ENCODE assay signal across 2 cellular contexts in genomic region chr15:77742127-77742526, GRCh38.
TF ChIP-seq lines count a peak whose summit lies in the region.

No MANE protein-coding gene starts in this region.

TF ChIP-seq in HepG2, 621 proteins besides CTCF, POLR2A, EP300 and RAD21:
- TF ChIP-seq NFYB (CRISPR knock-in tag; IDR thresholded peaks at IDR 0.05) (no peak), GPN1 (CRISPR knock-in tag; IDR thresholded peaks at IDR 0.05; ENCODE audit: borderline replicate concordance) (no peak), PLRG1 (conservative IDR thresholded peaks at IDR 0.05) (no peak), RNF219 (CRISPR knock-in tag; IDR thresholded peaks at IDR 0.05) (no peak), KDM1A (CRISPR knock-in tag; IDR thresholded peaks at IDR 0.05) (no peak), ZNF572 (CRISPR knock-in tag; IDR thresholded peaks at IDR 0.05) (no peak), ZNF510 (CRISPR knock-in tag; IDR thresholded peaks at IDR 0.05; ENCODE audit: low read depth) (no peak), ZHX1 (CRISPR knock-in tag; IDR thresholded peaks at IDR 0.05; ENCODE audit: low read depth) (no peak), NR2F1 (CRISPR knock-in tag; IDR thresholded peaks at IDR 0.05) (no peak), ZBTB26 (CRISPR knock-in tag; IDR thresholded peaks at IDR 0.05; ENCODE audit: borderline replicate concordance) (no peak), NFE2L1 (CRISPR knock-in tag; IDR thresholded peaks at IDR 0.05; ENCODE audit: borderline replicate concordance) (no peak), ZKSCAN1 (IDR thresholded peaks at IDR 0.05; ENCODE audit: low read length) (no peak), ZNF451 (CRISPR knock-in tag; IDR thresholded peaks at IDR 0.05) (no peak), RELA (CRISPR knock-in tag; IDR thresholded peaks at IDR 0.05) (no peak), NR2C2 (CRISPR knock-in tag; IDR thresholded peaks at IDR 0.05; ENCODE audit: borderline replicate concordance) (no peak), ZNF557 (CRISPR knock-in tag; IDR thresholded peaks at IDR 0.05) (no peak), ZNF563 (CRISPR knock-in tag; IDR thresholded peaks at IDR 0.05) (no peak), TRAFD1 (CRISPR knock-in tag; IDR thresholded peaks at IDR 0.05; ENCODE audit: borderline replicate concordance) (no peak), ZBTB8A (CRISPR knock-in tag; IDR thresholded peaks at IDR 0.05; ENCODE audit: borderline replicate concordance, low read depth) (no peak)
TF ChIP-seq in HepG2: peak in this region for 0.

TF ChIP-seq in H1, 55 proteins besides CTCF, POLR2A, EP300 and RAD21:
- no peak for TF ChIP-seq FOSL1 (IDR thresholded peaks at IDR 0.05; ENCODE audit: insufficient read depth, low read depth, low read length)
- no peak for TF ChIP-seq KDM1A (IDR thresholded peaks at IDR 0.05; ENCODE audit: borderline replicate concordance, low read length)
- no peak for TF ChIP-seq TAF7 (optimal IDR thresholded peaks at IDR 0.05; ENCODE audit: borderline replicate concordance, low read depth, low read length)
- no peak for TF ChIP-seq HDAC6 (IDR thresholded peaks at IDR 0.05; ENCODE audit: low read depth, low read length)
- no peak for TF ChIP-seq CBX5 (IDR thresholded peaks at IDR 0.05; ENCODE audit: low read depth, low read length)
- TF ChIP-seq EGR1 (IDR thresholded peaks at IDR 0.05; ENCODE audit: borderline replicate concordance, low read depth, low read length): no peak
- TF ChIP-seq TCF12 (IDR thresholded peaks at IDR 0.05; ENCODE audit: low read depth, low read length): no peak
- no peak for TF ChIP-seq SP4 (IDR thresholded peaks at IDR 0.05; ENCODE audit: low read length)
- TF ChIP-seq NANOG (IDR thresholded peaks at IDR 0.05; ENCODE audit: insufficient read depth, low read depth, low read length, poor library complexity, severe bottlenecking): no peak
- no peak for TF ChIP-seq POLR2AphosphoS5 (IDR thresholded peaks at IDR 0.05; ENCODE audit: low read depth, low read length)
- TF ChIP-seq CHD1 (IDR thresholded peaks at IDR 0.05; ENCODE audit: low read depth, low read length): no peak
- no peak for TF ChIP-seq SIX5 (IDR thresholded peaks at IDR 0.05; ENCODE audit: low read depth, low read length)
- no peak for TF ChIP-seq ASH2L (IDR thresholded peaks at IDR 0.05; ENCODE audit: low read length)
- no peak for TF ChIP-seq ATF3 (IDR thresholded peaks at IDR 0.05; ENCODE audit: insufficient read depth, low read depth, low read length)
- TF ChIP-seq USF2 (IDR thresholded peaks at IDR 0.05; ENCODE audit: low read length): no peak
- TF ChIP-seq BRCA1 (IDR thresholded peaks at IDR 0.05; ENCODE audit: low read depth, low read length): no peak
